In genomic region chr7:105016083-105017075, GRCh38 we compare ENCODE assay signal across 8 cellular contexts. TPM values are rescaled to one million over a fixed set of nuclear protein-coding genes. Genes with fewer than 3 reads are reported as not detected.
DNase-seq lines count a peak whose midpoint lies in the region; ATAC-seq and TF ChIP-seq lines count a peak whose summit lies in the region.

No MANE protein-coding gene starts in this region.

- H3K36me3 Mint-ChIP-seq in activated CD4-positive, alpha-beta T cell treated with anti-CD3 and anti-CD28 coated beads, Interleukin-2, amount 10 ng/mL, durations not matched to agents 24 days and 14 days (ENCODE audit: low read depth) = peaks cover 60% of the 10 kb centered on the region
- H3K36me3 Mint-ChIP-seq in activated CD8-positive, alpha-beta T cell treated with anti-CD3 and anti-CD28 coated beads for 36 hours (ENCODE audit: low read depth) = peaks cover 69% of the 10 kb centered on the region
- peaks cover 0 to 5% (median 4%) of the 10 kb centered on the region in 3 donors for H3K36me3 Mint-ChIP-seq in immature natural killer cell

- CTCF ChIA-PET in activated CD8-positive, alpha-beta T cell treated with anti-CD3 and anti-CD28 coated beads for 36 hours (lab: Charles Lee) = interaction anchor here (0.8 to 14.7 kb wide), 10 partner anchors 9 to 515 kb away, joined by 3 to 210 read pairs (median 3); partner anchors contain the start of gene RINT1

- no peaks in the 10 kb centered on the region for H3K9me3 ChIP-seq in testis

- ATAC-seq in activated CD8-positive, alpha-beta T cell treated with anti-CD3 and anti-CD28 coated beads for 36 hours = no peak

- H3K4me1 ChIP-seq in testis = peaks cover 25% of the 10 kb centered on the region

- peak; percentile 39 for DNase-seq in activated CD4-positive, alpha-beta T cell treated with anti-CD3 and anti-CD28 coated beads, Interleukin-2, amount 10 ng/mL, durations not matched to agents 24 days and 14 days
- no peak for DNase-seq in activated CD4-positive, alpha-beta T cell treated with anti-CD3 and anti-CD28 coated beads for 4 hours
- no peak for DNase-seq in activated CD8-positive, alpha-beta T cell treated with anti-CD3 and anti-CD28 coated beads for 36 hours
- DNase-seq in immature natural killer cell (no peak), testis (no peak), COLO668 (lab: John Stamatoyannopoulos, UW; ENCODE audit: unreplicated experiment) (no peak), HUDEP-2 (lab: John Stamatoyannopoulos, UW; ENCODE audit: unreplicated experiment in 76 of 76) (no peak)
- DNase-seq in activated CD4-positive, CD25-positive, alpha-beta regulatory T cell treated with anti-CD3 and anti-CD28 coated beads, Interleukin-2, amount 50 U/mL, for 72 hours = no peak

- H3K27ac ChIP-seq in testis = peak overlapping the region; percentile 99 to 100

- H3K27me3 ChIP-seq in testis = no peaks in the 10 kb centered on the region

- POLR2A ChIA-PET in activated CD8-positive, alpha-beta T cell treated with anti-CD3 and anti-CD28 coated beads for 36 hours (lab: Charles Lee) = interaction anchor here (1.0 to 10.1 kb wide), 10 partner anchors 10 to 75 kb away, joined by 3 to 186 read pairs (median 6); no protein-coding TSS in a partner anchor

- 14 to 19% methylated on average over 6 of the region's 6 CpGs for WGBS in testis, 2 donors

- H3K4me1 Mint-ChIP-seq in activated CD4-positive, alpha-beta T cell treated with anti-CD3 and anti-CD28 coated beads, Interleukin-2, amount 10 ng/mL, durations not matched to agents 24 days and 14 days = peaks cover 39% of the 10 kb centered on the region
- peaks cover 24% of the 10 kb centered on the region for H3K4me1 Mint-ChIP-seq in activated CD8-positive, alpha-beta T cell treated with anti-CD3 and anti-CD28 coated beads for 36 hours (ENCODE audit: low read depth)
- H3K4me1 Mint-ChIP-seq in immature natural killer cell = peaks cover 48 to 72% of the 10 kb centered on the region in 2 donors

- H3K27ac Mint-ChIP-seq in activated CD4-positive, alpha-beta T cell treated with anti-CD3 and anti-CD28 coated beads, Interleukin-2, amount 10 ng/mL, durations not matched to agents 24 days and 14 days = peak overlapping the region; percentile 89
- H3K27ac Mint-ChIP-seq in activated CD8-positive, alpha-beta T cell treated with anti-CD3 and anti-CD28 coated beads for 36 hours = peak overlapping the region; percentile 100
- peak overlapping the region; percentile 99 to 100 (median 100) for H3K27ac Mint-ChIP-seq in immature natural killer cell

- TF ChIP-seq POLR2A in testis (IDR thresholded peaks at IDR 0.05) = no peak

- no peaks in the 10 kb centered on the region for H3K36me3 ChIP-seq in testis (ENCODE audit: low read depth, missing control alignments)

- peak overlapping the region in 1 of 2 donors; percentile 97 for H3K4me3 ChIP-seq in testis

- no peak for TF ChIP-seq CTCF in activated CD8-positive, alpha-beta T cell treated with anti-CD3 and anti-CD28 coated beads for 36 hours (IDR thresholded peaks at IDR 0.05)
- no peak for TF ChIP-seq CTCF in testis (IDR thresholded peaks at IDR 0.05)

- intact Hi-C loops in activated CD4-positive, alpha-beta T cell treated with anti-CD3 and anti-CD28 coated beads, Interleukin-2, amount 10 ng/mL, durations not matched to agents 24 days and 14 days (cut with micrococcal nuclease) = loop anchor here (5.0 to 10.0 kb wide), 3 partner anchors 81 to 1672 kb away; partner anchors contain the start of genes DNAJC2 and PSMC2
- intact Hi-C loops in activated CD8-positive, alpha-beta T cell treated with anti-CD3 and anti-CD28 coated beads for 36 hours (cut with micrococcal nuclease) = loop anchor here (1.0 kb wide), 1 partner anchor 21 kb away; no protein-coding TSS in a partner anchor
- intact Hi-C loops in testis (cut with DNase I; ENCODE audit: low total_unique reads) = no loop called here

- peaks cover 2% of the 10 kb centered on the region for H3K27me3 Mint-ChIP-seq in activated CD4-positive, alpha-beta T cell treated with anti-CD3 and anti-CD28 coated beads, Interleukin-2, amount 10 ng/mL, durations not matched to agents 24 days and 14 days
- no peaks in the 10 kb centered on the region for H3K27me3 Mint-ChIP-seq in activated CD8-positive, alpha-beta T cell treated with anti-CD3 and anti-CD28 coated beads for 36 hours
- H3K27me3 Mint-ChIP-seq in immature natural killer cell (ENCODE audit: low read depth in 3 of 3) = peaks cover 36 to 52% (median 41%) of the 10 kb centered on the region in 3 donors

- H3K9me3 Mint-ChIP-seq in activated CD4-positive, alpha-beta T cell treated with anti-CD3 and anti-CD28 coated beads, Interleukin-2, amount 10 ng/mL, durations not matched to agents 24 days and 14 days = no peaks in the 10 kb centered on the region
- H3K9me3 Mint-ChIP-seq in activated CD8-positive, alpha-beta T cell treated with anti-CD3 and anti-CD28 coated beads for 36 hours = no peaks in the 10 kb centered on the region
- peaks cover 0 to 5% (median 0%) of the 10 kb centered on the region in 6 donors for H3K9me3 Mint-ChIP-seq in immature natural killer cell

- peak overlapping the region; percentile 99 for H3K4me3 Mint-ChIP-seq in activated CD4-positive, alpha-beta T cell treated with anti-CD3 and anti-CD28 coated beads, Interleukin-2, amount 10 ng/mL, durations not matched to agents 24 days and 14 days
- peak overlapping the region; percentile 100 for H3K4me3 Mint-ChIP-seq in activated CD8-positive, alpha-beta T cell treated with anti-CD3 and anti-CD28 coated beads for 36 hours
- H3K4me3 Mint-ChIP-seq in immature natural killer cell = peak overlapping the region; percentile 97 to 100 (median 98)

RNA-seq across cellular contexts. Expression of gene KMT2E, which starts 2.4 kb away (rescaled TPM):
- 104 and 106 TPM in 2 replicates for total RNA-seq in activated CD4-positive, alpha-beta T cell treated with anti-CD3 and anti-CD28 coated beads, Interleukin-2, amount 10 ng/mL, durations not matched to agents 24 days and 14 days
- 10 to 100 TPM; 94.7 to 98.4 TPM for total RNA-seq in activated CD8-positive, alpha-beta T cell treated with anti-CD3 and anti-CD28 coated beads for 36 hours
- polyA plus RNA-seq in immature natural killer cell (100 to 1,000 TPM in 2 of 3 donors, 10 to 100 TPM in 1; 74.3 to 234 (median 114) TPM), testis (ENCODE audit: insufficient read depth, low read depth, low replicate concordance) (21.1 TPM)
- total RNA-seq in testis = 100 to 1,000 TPM in 1 of 2 donors, 10 to 100 TPM in 1; 96.6 to 133 TPM
